In the genomic region with DNA sequence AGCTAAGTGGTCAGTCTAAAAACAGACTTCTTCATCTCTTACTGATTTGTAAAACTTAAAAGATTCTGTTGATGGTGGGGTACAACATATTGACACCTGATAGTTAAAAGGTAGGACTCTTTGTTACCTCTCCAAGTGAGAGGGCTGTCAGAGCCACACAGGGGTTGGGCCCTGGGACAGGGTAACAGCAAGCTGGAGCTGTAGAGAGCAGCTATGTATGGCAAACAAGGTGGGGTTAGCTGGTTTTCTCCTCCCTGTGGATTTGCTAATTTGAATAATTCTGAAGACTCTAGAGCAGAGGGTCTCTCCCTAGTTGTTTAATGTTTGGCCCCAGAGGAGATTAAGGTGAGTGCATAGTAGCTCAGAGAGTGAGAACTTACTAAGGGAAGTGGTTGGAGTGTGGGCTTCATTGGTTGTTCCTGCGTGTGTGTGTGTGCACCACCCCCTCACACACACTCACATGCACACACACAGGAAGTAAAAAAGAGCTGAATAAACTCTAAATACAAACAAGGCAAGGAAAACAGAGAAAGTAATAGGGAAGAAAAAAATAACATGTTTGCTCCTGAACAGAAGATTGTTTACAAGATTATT, we compare ENCODE assay signal across 10 cellular contexts.
DNase-seq lines count a peak whose midpoint lies in the region; ATAC-seq, FAIRE-seq and TF ChIP-seq lines count a peak whose summit lies in the region.
"Had no signal": no experiment of that assay in that cellular context is flagged by ENCODE, and none has a peak within 500 bp of the region (broad histone marks: within the 10 kb centered on the region; RNA-seq: fewer than 3 reads in every experiment).

No MANE protein-coding gene starts in this region.

- no peak for FAIRE-seq in HTR-8/SVneo (lab: Jason Lieb, UNC)
- FAIRE-seq: A549, astrocyte had no signal

- peaks cover 25 to 28% of the 10 kb centered on the region in 2 experiments for H3K4me1 ChIP-seq in neutrophil (ENCODE audit: control insufficient read depth in 1 of 2, insufficient read depth in 1 of 2, low read depth in 1 of 2, low read length in 1 of 2)
- H3K4me1 ChIP-seq: A549 had no signal

- H3K4me3 ChIP-seq in neutrophil (ENCODE audit: low read depth in 1 of 2, low read length in 1 of 2) = no peak overlapping the region
- H3K4me3 ChIP-seq: A549 had no signal

- H3K27me3 ChIP-seq in neutrophil = no peaks in the 10 kb centered on the region

- H3K36me3 ChIP-seq in neutrophil = no peaks in the 10 kb centered on the region

- H3K9me3 ChIP-seq in neutrophil = no peaks in the 10 kb centered on the region
- H3K9me3 ChIP-seq: A549 had no signal

- no peak for TF ChIP-seq CTCF in neutrophil (IDR thresholded peaks at IDR 0.05)

- H3K27ac ChIP-seq in neutrophil = peak overlapping the region; percentile 77
- H3K27ac ChIP-seq: A549 had no signal

- peak; percentile 54 for DNase-seq in DMS53 (lab: John Stamatoyannopoulos, UW)
- no peak for DNase-seq in DMS53 treated with DMSO at 0.1 percent for 48 hours (lab: John Stamatoyannopoulos, UW; ENCODE audit: unreplicated experiment)
- DNase-seq in NCI-H526 treated with DMSO at 0.1 percent for 48 hours (lab: John Stamatoyannopoulos, UW) = peak; percentile 25
- DNase-seq in NCI-H1694 treated with DMSO at 0.1 percent for 48 hours (lab: John Stamatoyannopoulos, UW) = no peak
- DNase-seq in HTR-8/SVneo (ENCODE audit: insufficient read length, low spot score) = no peak
- no peak for DNase-seq in T-helper 9 cell

- peak; percentile 96 for ATAC-seq in HG02642 (IDR thresholded peaks at IDR 0.05; ENCODE audit: poor library complexity, unreplicated experiment)
- ATAC-seq: A549 had no signal

Comparison
In these comparisons a context has a peak if more than half of its experiments do, and no peak if none do; other contexts are left out.
1. DNase-seq: peak in DMS53 (single experiment) and NCI-H526 treated with DMSO at 0.1 percent for 48 hours (single experiment); none in DMS53 treated with DMSO at 0.1 percent for 48 hours (single experiment), NCI-H1694 treated with DMSO at 0.1 percent for 48 hours (single experiment), HTR-8/SVneo (single experiment) and T-helper 9 cell (single experiment).